Comparison of ENCODE assay signal across 8 cellular contexts in the genomic region with DNA sequence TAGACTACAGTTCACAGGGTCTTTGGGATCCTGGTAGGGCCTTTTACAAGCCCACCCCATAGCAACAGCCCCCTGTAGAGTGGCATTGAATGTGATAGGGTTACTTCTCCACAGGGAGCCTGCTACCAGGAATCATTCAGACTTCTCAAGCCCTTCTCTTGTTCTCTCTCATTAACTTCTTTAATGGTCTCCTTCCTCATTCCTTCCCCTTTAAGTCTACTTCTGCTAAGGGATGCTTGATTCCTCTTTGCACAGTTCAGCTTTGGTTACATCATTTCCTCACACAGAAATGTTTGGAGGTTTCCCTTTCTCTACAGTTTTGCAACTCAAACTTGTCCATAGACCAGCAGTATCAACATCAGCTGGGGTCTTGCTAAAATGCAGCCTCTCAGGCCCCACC.
DNase-seq lines count a peak whose midpoint lies in the region; ATAC-seq and TF ChIP-seq lines count a peak whose summit lies in the region.
"Not testable (repeated sequence)": the region's sequence is repeated elsewhere in the genome, so short reads cannot be mapped to it uniquely, and the experiment has no call there.

No MANE protein-coding gene starts in this region.

- H3K4me3 Mint-ChIP-seq in activated naive CD8-positive, alpha-beta T cell treated with anti-CD3 and anti-CD28 coated beads, Interleukin-2, amount 10 ng/mL, durations not matched to agents 7 days and 5 days, result peak overlapping the region; percentile 49
- peak overlapping the region in 3 of 8 donors; percentile 1 to 22 (median 11) for H3K4me3 Mint-ChIP-seq in naive B cell

- peaks cover 18% of the 10 kb centered on the region for H3K36me3 Mint-ChIP-seq in activated naive CD8-positive, alpha-beta T cell treated with anti-CD3 and anti-CD28 coated beads, Interleukin-2, amount 10 ng/mL, durations not matched to agents 7 days and 5 days
- H3K36me3 Mint-ChIP-seq in naive B cell, result not testable (repeated sequence)

- H2AFZ ChIP-seq in GM23248, result not testable (repeated sequence)

- peaks cover 32% of the 10 kb centered on the region for H3K4me1 ChIP-seq in BLaER1
- peaks cover 28% of the 10 kb centered on the region for H3K4me1 ChIP-seq in GM23248 (ENCODE audit: insufficient read depth)
- not testable (repeated sequence) for H3K4me1 ChIP-seq in right cardiac atrium (ENCODE audit: control insufficient read depth, insufficient read depth, low read length); aorta (ENCODE audit: control insufficient read depth in 1 of 2, insufficient read depth in 2 of 2, low read length in 2 of 2)

- H4K20me1 ChIP-seq in BLaER1; GM23248 (ENCODE audit: insufficient read depth): not testable (repeated sequence)

- H3K27me3 ChIP-seq in BLaER1; GM23248 (replicated peaks; ENCODE audit: insufficient read depth); right cardiac atrium (ENCODE audit: control insufficient read depth, insufficient read depth); aorta (ENCODE audit: control insufficient read depth in 1 of 2, insufficient read depth in 2 of 2, low read length in 1 of 2): not testable (repeated sequence)

- peak overlapping the region; percentile 67 for H3K4me2 ChIP-seq in BLaER1
- H3K4me2 ChIP-seq in GM23248 (ENCODE audit: unreplicated experiment), result not testable (repeated sequence)

- ATAC-seq in activated naive CD8-positive, alpha-beta T cell treated with anti-CD3 and anti-CD28 coated beads, Interleukin-2, amount 10 ng/mL, durations not matched to agents 7 days and 5 days (ENCODE audit: low read depth), result peak; percentile 58
- ATAC-seq in right cardiac atrium (peak; percentile 19 to 27), naive B cell (ENCODE audit: low read depth in 2 of 2) (peak; percentile 78 to 92), aorta (ENCODE audit: low FRiP score) (peak; percentile 56)

- not testable (repeated sequence) for TF ChIP-seq POLR2A in NB4 (IDR thresholded peaks at IDR 0.05; ENCODE audit: extremely low read depth, insufficient read length)

- POLR2A ChIA-PET in activated naive CD8-positive, alpha-beta T cell treated with anti-CD3 and anti-CD28 coated beads, Interleukin-2, amount 10 ng/mL, durations not matched to agents 7 days and 5 days (lab: Charles Lee), result not testable (repeated sequence)

- not testable (repeated sequence) for H3K27me3 Mint-ChIP-seq in activated naive CD8-positive, alpha-beta T cell treated with anti-CD3 and anti-CD28 coated beads, Interleukin-2, amount 10 ng/mL, durations not matched to agents 7 days and 5 days; naive B cell

- not testable (repeated sequence) for H3K36me3 ChIP-seq in BLaER1; GM23248 (ENCODE audit: low read depth); aorta (ENCODE audit: control insufficient read depth in 1 of 2, insufficient read depth in 2 of 2, low read length in 1 of 2)

- intact Hi-C loops in right cardiac atrium (cut with DNase I); aorta (cut with DNase I): not testable (repeated sequence)

- H3K27ac ChIP-seq in BLaER1, result peak overlapping the region; percentile 59
- H3K27ac ChIP-seq in GM23248; right cardiac atrium (ENCODE audit: low read length); aorta (ENCODE audit: low read depth in 1 of 2, low read length in 2 of 2): not testable (repeated sequence)

- not testable (repeated sequence) for H3K9me2 ChIP-seq in GM23248 (ENCODE audit: insufficient read depth)

- in situ Hi-C loops in GM23248 (cut with MboI), result not testable (repeated sequence)

- H3K9me3 ChIP-seq in BLaER1; GM23248 (ENCODE audit: low read depth); right cardiac atrium (ENCODE audit: control insufficient read depth, low read length); aorta (ENCODE audit: control insufficient read depth, low read length): not testable (repeated sequence)

- TF ChIP-seq CTCF in NB4 (IDR thresholded peaks at IDR 0.05; ENCODE audit: low read depth, low read length), result not testable (repeated sequence)

- H3K27ac Mint-ChIP-seq in activated naive CD8-positive, alpha-beta T cell treated with anti-CD3 and anti-CD28 coated beads, Interleukin-2, amount 10 ng/mL, durations not matched to agents 7 days and 5 days, result peak overlapping the region; percentile 66
- H3K27ac Mint-ChIP-seq in naive B cell, result peak overlapping the region in 4 of 6 donors; percentile 36 to 85 (median 71)

- not testable (repeated sequence) for H3K9me3 Mint-ChIP-seq in activated naive CD8-positive, alpha-beta T cell treated with anti-CD3 and anti-CD28 coated beads, Interleukin-2, amount 10 ng/mL, durations not matched to agents 7 days and 5 days; naive B cell

- DNase-seq in GM23248 (peak; percentile 13), NB4 (ENCODE audit: low read depth) (peak; percentile 89), SIG-M5 treated with dmso at 0.1 percent for 504 hours (lab: John Stamatoyannopoulos, UW; ENCODE audit: unreplicated experiment) (peak; percentile 89), naive B cell (peak; percentile 29)
- DNase-seq in activated naive CD8-positive, alpha-beta T cell treated with anti-CD3 and anti-CD28 coated beads, Interleukin-2, amount 10 ng/mL, durations not matched to agents 7 days and 5 days; right cardiac atrium; aorta: not testable (repeated sequence)

- H3K79me2 ChIP-seq in GM23248 (ENCODE audit: insufficient read depth), result not testable (repeated sequence)

- not testable (repeated sequence) for H3K9ac ChIP-seq in BLaER1, GM23248

- H3K4me3 ChIP-seq in BLaER1; GM23248; NB4 (ENCODE audit: low read depth, low read length); right cardiac atrium (ENCODE audit: low read length); aorta (ENCODE audit: low read length in 2 of 2): not testable (repeated sequence)

- H3K4me1 Mint-ChIP-seq in activated naive CD8-positive, alpha-beta T cell treated with anti-CD3 and anti-CD28 coated beads, Interleukin-2, amount 10 ng/mL, durations not matched to agents 7 days and 5 days, result peaks cover 24% of the 10 kb centered on the region
- peaks cover 28 to 39% (median 31%) of the 10 kb centered on the region in 3 donors for H3K4me1 Mint-ChIP-seq in naive B cell

- peaks cover 26% of the 10 kb centered on the region for H3F3A ChIP-seq in GM23248 (ENCODE audit: insufficient read depth)

Comparison
In these comparisons a context has a peak if more than half of its experiments do, and no peak if none do; other contexts are left out.
1. ATAC-seq: peak in every context shown above with its lines; median percentile 85 in naive B cell; 58 in activated naive CD8-positive, alpha-beta T cell treated with anti-CD3 and anti-CD28 coated beads, Interleukin-2, amount 10 ng/mL, durations not matched to agents 7 days and 5 days; 56 in aorta; 23 in right cardiac atrium.